ENCODE assay signal across 15 cellular contexts in genomic region chr22:17269607-17270261, GRCh38. TPM values are rescaled to one million over a fixed set of nuclear protein-coding genes. Genes with fewer than 3 reads are reported as not detected.
DNase-seq lines count a peak whose midpoint lies in the region; ATAC-seq and TF ChIP-seq lines count a peak whose summit lies in the region.
"Had no signal": no experiment of that assay in that cellular context is flagged by ENCODE, and none has a peak within 500 bp of the region (broad histone marks: within the 10 kb centered on the region; RNA-seq: fewer than 3 reads in every experiment).

No MANE protein-coding gene starts in this region.

- H3K4me1 Mint-ChIP-seq in glutamatergic neuron (ENCODE audit: low read depth, unreplicated experiment) (peaks cover 55% of the 10 kb centered on the region), progenitor cell of endocrine pancreas (ENCODE audit: low read depth) (peaks cover 36% of the 10 kb centered on the region)
- H3K4me1 Mint-ChIP-seq in activated T-helper 2 cell treated with anti-CD3 and anti-CD28 coated beads, Interferon-gamma antibody, Interleukin-2, Interleukin-4, amounts not matched to agents 10 μg/mL and 5 μg/mL and 100 μg/mL, durations not matched to agents 14 hours and 24 hours and 36 hours (ENCODE audit: low read depth) = peaks cover 30% of the 10 kb centered on the region

- peaks cover 35% of the 10 kb centered on the region for H3K9me3 Mint-ChIP-seq in glutamatergic neuron (ENCODE audit: unreplicated experiment)
- H3K9me3 Mint-ChIP-seq in progenitor cell of endocrine pancreas (ENCODE audit: low read depth) = no peaks in the 10 kb centered on the region
- no peaks in the 10 kb centered on the region for H3K9me3 Mint-ChIP-seq in activated T-helper 2 cell treated with anti-CD3 and anti-CD28 coated beads, Interferon-gamma antibody, Interleukin-2, Interleukin-4, amounts not matched to agents 10 μg/mL and 5 μg/mL and 100 μg/mL, durations not matched to agents 14 hours and 24 hours and 36 hours
- H3K9me3 Mint-ChIP-seq: activated CD4-positive, alpha-beta memory T cell treated with anti-CD3 and anti-CD28 coated beads, Interleukin-2, amount 10 ng/mL, durations not matched to agents 7 days and 5 days; activated T-cell treated with anti-CD3 and anti-CD28 coated beads, Interleukin-2, amount 50 U/mL, for 4 hours; mesothelial cell of epicardium had no signal

- ATAC-seq in HG03565 (IDR thresholded peaks at IDR 0.05; ENCODE audit: unreplicated experiment) (no peak), HG03520 (IDR thresholded peaks at IDR 0.05; ENCODE audit: unreplicated experiment) (no peak)
- ATAC-seq: activated T-cell treated with anti-CD3 and anti-CD28 coated beads, Interleukin-2, amount 50 U/mL, for 4 hours had no signal

- H3K27me3 Mint-ChIP-seq in glutamatergic neuron (ENCODE audit: unreplicated experiment) (peaks cover 39% of the 10 kb centered on the region), progenitor cell of endocrine pancreas (peaks cover 13% of the 10 kb centered on the region)
- H3K27me3 Mint-ChIP-seq in activated T-helper 2 cell treated with anti-CD3 and anti-CD28 coated beads, Interferon-gamma antibody, Interleukin-2, Interleukin-4, amounts not matched to agents 10 μg/mL and 5 μg/mL and 100 μg/mL, durations not matched to agents 14 hours and 24 hours and 36 hours (ENCODE audit: low read depth) = no peaks in the 10 kb centered on the region
- H3K27me3 Mint-ChIP-seq: activated CD4-positive, alpha-beta memory T cell treated with anti-CD3 and anti-CD28 coated beads, Interleukin-2, amount 10 ng/mL, durations not matched to agents 7 days and 5 days had no signal

- no peak for TF ChIP-seq CTCF in glutamatergic neuron (IDR thresholded peaks at IDR 0.05; ENCODE audit: partially characterized antibody, unreplicated experiment)
- no peak for TF ChIP-seq CTCF in progenitor cell of endocrine pancreas (IDR thresholded peaks at IDR 0.05; ENCODE audit: unreplicated experiment)

- in situ Hi-C loops in G401 (cut with HindIII; ENCODE audit: low sequenced_read_pairs) = no loop called here

- intact Hi-C loops in activated T-helper 2 cell treated with anti-CD3 and anti-CD28 coated beads, Interferon-gamma antibody, Interleukin-2, Interleukin-4, amounts not matched to agents 10 μg/mL and 5 μg/mL and 100 μg/mL, durations not matched to agents 14 hours and 24 hours and 36 hours (cut with micrococcal nuclease) = no loop called here

- H3K36me3 Mint-ChIP-seq in glutamatergic neuron (ENCODE audit: unreplicated experiment) (no peaks in the 10 kb centered on the region), progenitor cell of endocrine pancreas (ENCODE audit: insufficient read depth) (no peaks in the 10 kb centered on the region)
- H3K36me3 Mint-ChIP-seq in activated T-helper 2 cell treated with anti-CD3 and anti-CD28 coated beads, Interferon-gamma antibody, Interleukin-2, Interleukin-4, amounts not matched to agents 10 μg/mL and 5 μg/mL and 100 μg/mL, durations not matched to agents 14 hours and 24 hours and 36 hours (ENCODE audit: low read depth) = no peaks in the 10 kb centered on the region
- H3K36me3 Mint-ChIP-seq: mesothelial cell of epicardium had no signal

- H3K4me3 Mint-ChIP-seq in glutamatergic neuron (ENCODE audit: unreplicated experiment) (peak overlapping the region; percentile 78), progenitor cell of endocrine pancreas (ENCODE audit: low read depth) (no peak overlapping the region)
- H3K4me3 Mint-ChIP-seq in activated T-helper 2 cell treated with anti-CD3 and anti-CD28 coated beads, Interferon-gamma antibody, Interleukin-2, Interleukin-4, amounts not matched to agents 10 μg/mL and 5 μg/mL and 100 μg/mL, durations not matched to agents 14 hours and 24 hours and 36 hours (ENCODE audit: low read depth) = no peak overlapping the region
- H3K4me3 Mint-ChIP-seq: activated CD4-positive, alpha-beta memory T cell treated with anti-CD3 and anti-CD28 coated beads, Interleukin-2, amount 10 ng/mL, durations not matched to agents 7 days and 5 days; activated T-cell treated with anti-CD3 and anti-CD28 coated beads, Interleukin-2, amount 50 U/mL, for 4 hours; mesothelial cell of epicardium had no signal

- DNase-seq in G401 (ENCODE audit: low spot score) (peak; percentile 56), NCI-H2227 treated with DMSO at 0.1 percent for 48 hours (lab: John Stamatoyannopoulos, UW) (peak; percentile 26), glutamatergic neuron (no peak), progenitor cell of endocrine pancreas (ENCODE audit: low spot score, unreplicated experiment) (no peak)
- DNase-seq in activated T-helper 2 cell treated with anti-CD3 and anti-CD28 coated beads, Interferon-gamma antibody, Interleukin-2, Interleukin-4, amounts not matched to agents 10 μg/mL and 5 μg/mL and 100 μg/mL, durations not matched to agents 14 hours and 24 hours and 36 hours (ENCODE audit: low spot score) = no peak
- DNase-seq: activated CD4-positive, alpha-beta memory T cell treated with anti-CD3 and anti-CD28 coated beads, Interleukin-2, amount 10 ng/mL, durations not matched to agents 7 days and 5 days; activated T-cell treated with anti-CD3 and anti-CD28 coated beads, Interleukin-2, amount 50 U/mL, for 4 hours; Caco-2; NCI-H2029 treated with DMSO at 0.1 percent for 48 hours; sigmoid colon; substantia nigra; SW 1271 had no signal

- H3K27ac Mint-ChIP-seq in glutamatergic neuron (ENCODE audit: unreplicated experiment) = peak overlapping the region; percentile 95
- H3K27ac Mint-ChIP-seq in progenitor cell of endocrine pancreas = peak overlapping the region; percentile 5
- no peak overlapping the region for H3K27ac Mint-ChIP-seq in activated T-helper 2 cell treated with anti-CD3 and anti-CD28 coated beads, Interferon-gamma antibody, Interleukin-2, Interleukin-4, amounts not matched to agents 10 μg/mL and 5 μg/mL and 100 μg/mL, durations not matched to agents 14 hours and 24 hours and 36 hours
- H3K27ac Mint-ChIP-seq: activated CD4-positive, alpha-beta memory T cell treated with anti-CD3 and anti-CD28 coated beads, Interleukin-2, amount 10 ng/mL, durations not matched to agents 7 days and 5 days; mesothelial cell of epicardium had no signal

RNA-seq across cellular contexts. Expression of gene ADA2, which starts 50.5 kb away (rescaled TPM):
- total RNA-seq in G401 (2014; rRNA removed; shearing (Covaris generic)) = not detected in 2 replicates
- 49.7 TPM for total RNA-seq in glutamatergic neuron (ENCODE audit: unreplicated experiment)
- 88.9 and 89.2 TPM in 2 replicates for total RNA-seq in progenitor cell of endocrine pancreas
- 3.9 and 4.5 TPM in 2 replicates for total RNA-seq in activated T-helper 2 cell treated with anti-CD3 and anti-CD28 coated beads, Interferon-gamma antibody, Interleukin-2, Interleukin-4, amounts not matched to agents 10 μg/mL and 5 μg/mL and 100 μg/mL, durations not matched to agents 14 hours and 24 hours and 36 hours
- total RNA-seq: Caco-2 had no signal

Comparison
In these comparisons a context has a peak if more than half of its experiments do, and no peak if none do; other contexts are left out.
1. DNase-seq: peak in G401 (single experiment) and NCI-H2227 treated with DMSO at 0.1 percent for 48 hours (single experiment); none in glutamatergic neuron (single experiment), progenitor cell of endocrine pancreas (single experiment) and activated T-helper 2 cell treated with anti-CD3 and anti-CD28 coated beads, Interferon-gamma antibody, Interleukin-2, Interleukin-4, amounts not matched to agents 10 μg/mL and 5 μg/mL and 100 μg/mL, durations not matched to agents 14 hours and 24 hours and 36 hours (single experiment).